Comparison of ENCODE assay signal across 20 cellular contexts in genomic region chr1:43258370-43258769, GRCh38. TPM values are rescaled to one million over a fixed set of nuclear protein-coding genes. Genes with fewer than 3 reads are reported as not detected.
DNase-seq lines count a peak whose midpoint lies in the region; ATAC-seq, FAIRE-seq and TF ChIP-seq lines count a peak whose summit lies in the region.
"Had no signal": no experiment of that assay in that cellular context is flagged by ENCODE, and none has a peak within 500 bp of the region (broad histone marks: within the 10 kb centered on the region; RNA-seq: fewer than 3 reads in every experiment).

No MANE protein-coding gene starts in this region.

- peaks cover 10% of the 10 kb centered on the region for H3K27me3 Mint-ChIP-seq in endothelial cell (ENCODE audit: unreplicated experiment)

- WGBS in right lobe of liver (ENCODE audit: insufficient coverage, low coverage, low lambda C conversion rate, missing lambda C conversion rate): 29% methylated on average over 3 of the region's 3 CpGs
- WGBS in testis, 2 donors: 67 to 70% methylated on average over 3 of the region's 3 CpGs

- H3K4me3 Mint-ChIP-seq in endothelial cell (ENCODE audit: unreplicated experiment): peak overlapping the region; percentile 65
- H3K4me3 Mint-ChIP-seq: CD4-positive, alpha-beta T cell; H9 had no signal

- H3K27ac Mint-ChIP-seq in endothelial cell (ENCODE audit: unreplicated experiment): no peak overlapping the region
- H3K27ac Mint-ChIP-seq: CD4-positive, alpha-beta T cell; H9; IgD-negative memory B cell had no signal

- intact Hi-C loops in right lobe of liver (cut with DNase I) (no loop called here), testis (cut with DNase I; ENCODE audit: low total_unique reads) (no loop called here)

- H3K4me3 ChIP-seq in right lobe of liver (no peak overlapping the region), testis (no peak overlapping the region)

- H3K4me1 ChIP-seq in right lobe of liver: peaks cover 0 to 38% (median 18%) of the 10 kb centered on the region in 4 donors
- no peaks in the 10 kb centered on the region for H3K4me1 ChIP-seq in testis
- H3K4me1 ChIP-seq: BE2C, Caco-2 had no signal

- TF ChIP-seq POLR2A in right lobe of liver (IDR thresholded peaks at IDR 0.05): no peak
- TF ChIP-seq POLR2A in testis (IDR thresholded peaks at IDR 0.05): no peak

- H3K27me3 ChIP-seq in right lobe of liver (no peaks in the 10 kb centered on the region), testis (no peaks in the 10 kb centered on the region)
- H3K27me3 ChIP-seq: BE2C had no signal

- ATAC-seq in right lobe of liver (peak; percentile 38 to 61 (median 50)), GM21381 (IDR thresholded peaks at IDR 0.05; ENCODE audit: unreplicated experiment) (no peak)

- H3K27ac ChIP-seq in right lobe of liver (peak overlapping the region in 2 of 3 donors; percentile 11 to 44), testis (no peak overlapping the region)

- peaks cover 23% of the 10 kb centered on the region for H3K36me3 Mint-ChIP-seq in endothelial cell (ENCODE audit: low read depth, unreplicated experiment)

- no peaks in the 10 kb centered on the region for H3K4me1 Mint-ChIP-seq in endothelial cell (ENCODE audit: unreplicated experiment)
- H3K4me1 Mint-ChIP-seq: H9, IgD-negative memory B cell had no signal

- TF ChIP-seq CTCF in endothelial cell (IDR thresholded peaks at IDR 0.05; ENCODE audit: unreplicated experiment) (no peak), right lobe of liver (IDR thresholded peaks at IDR 0.05) (no peak), testis (IDR thresholded peaks at IDR 0.05) (no peak)

- H3K9me3 Mint-ChIP-seq in endothelial cell (ENCODE audit: unreplicated experiment): peaks cover 20% of the 10 kb centered on the region
- H3K9me3 Mint-ChIP-seq: CD4-positive, alpha-beta T cell had no signal

- H3K9me3 ChIP-seq in right lobe of liver: no peaks in the 10 kb centered on the region
- no peaks in the 10 kb centered on the region for H3K9me3 ChIP-seq in testis
- H3K9me3 ChIP-seq: BE2C had no signal

- no peaks in the 10 kb centered on the region for H3K36me3 ChIP-seq in right lobe of liver
- H3K36me3 ChIP-seq in testis (ENCODE audit: low read depth, missing control alignments): no peaks in the 10 kb centered on the region
- H3K36me3 ChIP-seq: BE2C had no signal

- DNase-seq in endothelial cell (ENCODE audit: low spot score): no peak
- peak in 1 of 3 donors; percentile 13 for DNase-seq in right lobe of liver
- DNase-seq in testis: peak; percentile 5
- DNase-seq in urothelium cell line (ENCODE audit: low spot score): no peak
- DNase-seq in central memory CD4-positive, alpha-beta T cell: no peak
- no peak for DNase-seq in NCI-H187 treated with DMSO at 0.1 percent for 48 hours (lab: John Stamatoyannopoulos, UW)
- DNase-seq: ACHN; BE2C; C1 segment of cervical spinal cord; Caco-2; CD4-positive, alpha-beta T cell; H9 had no signal

- peak; percentile 23 for FAIRE-seq in urothelium cell line (lab: Jason Lieb, UNC)
- FAIRE-seq: A204.1, D721Med, G401.6, GM12891, H1, HTR-8/SVneo had no signal

RNA-seq across cellular contexts. Expression of gene TMEM125, which starts 11.4 kb away (rescaled TPM):
- total RNA-seq in endothelial cell (ENCODE audit: unreplicated experiment) (2.7 TPM), right lobe of liver (under 1 TPM in 2 of 6 experiments, not detected in 4; 0.21 to 0.27 TPM), testis (1 to 10 TPM in 1 of 2 donors, under 1 TPM in 1; 0.71 to 2.0 TPM)
- polyA plus RNA-seq in testis (ENCODE audit: insufficient read depth, low read depth, low replicate concordance): 2.2 TPM
- total RNA-seq: CD4-positive, alpha-beta T cell had no signal
- polyA plus RNA-seq: IgD-negative memory B cell had no signal

RNA-seq across cellular contexts. Expression of gene C1orf210, which starts 27.0 kb away (rescaled TPM):
- total RNA-seq in endothelial cell (ENCODE audit: unreplicated experiment) (not detected), right lobe of liver (1 to 10 TPM in 4 of 6 experiments, under 1 TPM in 2; 0.58 to 2.7 (median 1.7) TPM), testis (under 1 TPM in 1 of 2 donors, not detected in 1; 0.25 TPM)
- polyA plus RNA-seq in testis (ENCODE audit: insufficient read depth, low read depth, low replicate concordance): 0.71 TPM
- total RNA-seq: CD4-positive, alpha-beta T cell had no signal
- polyA plus RNA-seq: IgD-negative memory B cell had no signal

RNA-seq across cellular contexts. Expression of gene TIE1, which starts 42.4 kb away (rescaled TPM):
- 643 TPM for total RNA-seq in endothelial cell (ENCODE audit: unreplicated experiment)
- 10 to 100 TPM in 1 of 6 experiments, 1 to 10 TPM in 5; 5.8 to 12.2 (median 8.0) TPM for total RNA-seq in right lobe of liver
- total RNA-seq in testis: 10 to 100 TPM; 10.5 to 16.8 TPM
- 10.9 TPM for polyA plus RNA-seq in testis (ENCODE audit: insufficient read depth, low read depth, low replicate concordance)
- total RNA-seq: Caco-2; CD4-positive, alpha-beta T cell had no signal
- polyA plus RNA-seq: IgD-negative memory B cell had no signal

Comparison
In these comparisons a context has a peak if more than half of its experiments do, and no peak if none do; other contexts are left out.
1. H3K27ac ChIP-seq: peak in right lobe of liver (2 of 3); none in testis (0 of 2).
2. RNA of gene TIE1, which starts 42.4 kb away (total RNA-seq): 643 TPM in endothelial cell (single experiment); 10.5 to 16.8 TPM in testis and 5.8 to 12.2 TPM in right lobe of liver; every median in the first group is over 10 times any median in the second.